8 cellular contexts compared by ENCODE assay signal in the genomic region with DNA sequence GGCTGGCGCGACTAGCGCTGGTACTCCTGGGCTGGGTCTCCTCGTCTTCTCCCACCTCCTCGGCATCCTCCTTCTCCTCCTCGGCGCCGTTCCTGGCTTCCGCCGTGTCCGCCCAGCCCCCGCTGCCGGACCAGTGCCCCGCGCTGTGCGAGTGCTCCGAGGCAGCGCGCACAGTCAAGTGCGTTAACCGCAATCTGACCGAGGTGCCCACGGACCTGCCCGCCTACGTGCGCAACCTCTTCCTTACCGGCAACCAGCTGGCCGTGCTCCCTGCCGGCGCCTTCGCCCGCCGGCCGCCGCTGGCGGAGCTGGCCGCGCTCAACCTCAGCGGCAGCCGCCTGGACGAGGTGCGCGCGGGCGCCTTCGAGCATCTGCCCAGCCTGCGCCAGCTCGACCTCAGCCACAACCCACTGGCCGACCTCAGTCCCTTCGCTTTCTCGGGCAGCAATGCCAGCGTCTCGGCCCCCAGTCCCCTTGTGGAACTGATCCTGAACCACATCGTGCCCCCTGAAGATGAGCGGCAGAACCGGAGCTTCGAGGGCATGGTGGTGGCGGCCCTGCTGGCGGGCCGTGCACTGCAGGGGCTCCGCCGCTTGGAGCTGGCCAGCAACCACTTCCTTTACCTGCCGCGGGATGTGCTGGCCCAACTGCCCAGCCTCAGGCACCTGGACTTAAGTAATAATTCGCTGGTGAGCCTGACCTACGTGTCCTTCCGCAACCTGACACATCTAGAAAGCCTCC. TPM values are rescaled to one million over a fixed set of nuclear protein-coding genes. Genes with fewer than 3 reads are reported as not detected.
DNase-seq lines count a peak whose midpoint lies in the region; ATAC-seq and TF ChIP-seq lines count a peak whose summit lies in the region.

No MANE protein-coding gene starts in this region.

- peak; percentile 26 for TF ChIP-seq CTCF in AG09309 (IDR thresholded peaks at IDR 0.05; ENCODE audit: control insufficient read depth, insufficient read depth, low read depth, low read length, missing control alignments)

- H3K27me3 Mint-ChIP-seq in central memory CD8-positive, alpha-beta T cell, result peaks cover 63% of the 10 kb centered on the region

- no peaks in the 10 kb centered on the region for H3K9me3 Mint-ChIP-seq in central memory CD8-positive, alpha-beta T cell

- peaks cover 0 to 30% (median 26%) of the 10 kb centered on the region in 5 donors for H3K4me1 ChIP-seq in subcutaneous abdominal adipose tissue (ENCODE audit: control insufficient read depth in 5 of 5, insufficient read depth in 5 of 5, low read length in 5 of 5)

- peak overlapping the region in 4 of 5 donors; percentile 55 to 75 (median 68) for H3K9ac ChIP-seq in subcutaneous abdominal adipose tissue (ENCODE audit: low read length in 5 of 5)

- H3K36me3 ChIP-seq in subcutaneous abdominal adipose tissue (ENCODE audit: control insufficient read depth in 5 of 5, insufficient read depth in 5 of 5, low read length in 5 of 5), result no peaks in the 10 kb centered on the region

- peak; percentile 21 for ATAC-seq in GM19023 (IDR thresholded peaks at IDR 0.05; ENCODE audit: unreplicated experiment)
- ATAC-seq in central memory CD8-positive, alpha-beta T cell (replicated peaks; ENCODE audit: extremely low read depth, poor library complexity, severe bottlenecking), result no peak
- ATAC-seq in left lobe of liver, result peak; percentile 25
- ATAC-seq in HG02623 (IDR thresholded peaks at IDR 0.05; ENCODE audit: unreplicated experiment), result no peak

- peaks cover 0 to 26% (median 12%) of the 10 kb centered on the region in 5 donors for H3K27me3 ChIP-seq in subcutaneous abdominal adipose tissue (ENCODE audit: control insufficient read depth in 5 of 5, insufficient read depth in 4 of 5, low read length in 5 of 5)

- peak overlapping the region; percentile 81 for H3K4me3 Mint-ChIP-seq in central memory CD8-positive, alpha-beta T cell

- no peaks in the 10 kb centered on the region for H3K9me3 ChIP-seq in subcutaneous abdominal adipose tissue (ENCODE audit: control insufficient read depth in 5 of 5, low read length in 5 of 5)

- DNase-seq in AG09309 (ENCODE audit: low read depth), result no peak
- peak; percentile 26 for DNase-seq in NCI-H345 treated with DMSO at 0.1 percent for 48 hours (lab: John Stamatoyannopoulos, UW; ENCODE audit: unreplicated experiment)
- no peak for DNase-seq in central memory CD8-positive, alpha-beta T cell (ENCODE audit: low spot score in 2 of 2)
- no peak for DNase-seq in left lobe of liver (ENCODE audit: low spot score)
- no peak for DNase-seq in HK-2 (ENCODE audit: unreplicated experiment)

- H3K36me3 Mint-ChIP-seq in central memory CD8-positive, alpha-beta T cell (ENCODE audit: insufficient read depth), result no peaks in the 10 kb centered on the region

- peak overlapping the region; percentile 74 for H3K4me3 ChIP-seq in AG09309 (ENCODE audit: control insufficient read depth, low read depth, low read length)
- peak overlapping the region in 4 of 5 donors; percentile 75 to 93 (median 86) for H3K4me3 ChIP-seq in subcutaneous abdominal adipose tissue (ENCODE audit: low read depth in 1 of 5, low read length in 5 of 5)

- peaks cover 26% of the 10 kb centered on the region for H3K4me1 Mint-ChIP-seq in central memory CD8-positive, alpha-beta T cell

- H3K27ac ChIP-seq in subcutaneous abdominal adipose tissue (ENCODE audit: low read depth, low read length), result peak overlapping the region; percentile 57

- H3K27ac Mint-ChIP-seq in central memory CD8-positive, alpha-beta T cell (ENCODE audit: low read depth), result no peak overlapping the region

RNA-seq across cellular contexts. Expression of a gene that starts 1.6 kb away (rescaled TPM):
- 1.0 TPM for total RNA-seq in left lobe of liver

Comparison
In these comparisons a context has a peak if more than half of its experiments do, and no peak if none do; other contexts are left out.
1. ATAC-seq: peak in GM19023 (single experiment) and left lobe of liver (single experiment); none in central memory CD8-positive, alpha-beta T cell (single experiment) and HG02623 (single experiment).